In the genomic region with DNA sequence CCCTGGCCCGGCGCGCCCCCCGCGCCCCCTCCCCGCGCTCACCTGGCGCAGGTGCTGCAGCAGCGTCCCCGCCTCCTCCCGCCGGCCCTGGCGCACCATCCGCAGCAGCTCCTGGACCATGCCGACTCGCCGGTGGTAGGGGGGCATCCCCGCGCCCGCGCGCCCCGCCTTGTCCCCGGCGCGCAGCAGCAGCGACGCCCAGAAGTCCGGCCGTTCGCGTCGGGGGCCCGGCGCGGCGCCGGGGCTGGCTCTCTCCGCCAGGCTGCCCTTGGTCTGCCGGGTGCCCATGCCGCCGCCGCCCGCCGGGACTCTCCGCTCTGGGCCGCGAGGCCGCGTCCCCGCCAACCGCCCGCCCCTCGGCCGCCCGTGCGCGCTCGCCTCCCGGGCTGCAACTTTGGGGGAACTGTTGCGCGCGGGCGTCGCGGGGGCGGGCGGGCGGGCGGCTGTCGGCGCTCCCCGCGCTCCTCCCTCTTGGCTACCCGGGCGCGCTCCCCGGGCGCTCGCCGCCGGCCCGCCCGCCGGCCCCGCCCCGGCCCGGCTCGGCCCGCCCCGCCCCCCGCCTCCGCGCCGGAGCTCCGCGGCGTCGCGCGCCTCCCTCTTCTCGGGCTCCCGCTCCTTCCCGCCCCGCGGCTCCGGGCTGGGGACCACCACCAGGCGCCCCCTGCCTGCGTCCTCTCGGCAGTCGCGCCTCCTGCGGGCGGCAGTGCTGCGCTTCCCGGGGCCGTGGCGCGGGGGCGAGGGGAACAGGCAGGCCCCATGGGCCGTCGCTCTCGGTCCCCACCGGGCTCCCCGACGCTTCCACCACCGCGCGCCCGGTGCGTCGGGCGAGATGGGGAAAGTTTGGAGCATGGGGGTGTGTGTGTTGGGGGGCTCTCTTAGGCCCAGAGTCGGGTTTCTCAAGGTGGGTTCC, we compare ENCODE assay signal across 8 cellular contexts. TPM values are rescaled to one million over a fixed set of nuclear protein-coding genes. Genes with fewer than 3 reads are reported as not detected.
DNase-seq lines count a peak whose midpoint lies in the region; ATAC-seq, FAIRE-seq and TF ChIP-seq lines count a peak whose summit lies in the region.

A gene with protein sequence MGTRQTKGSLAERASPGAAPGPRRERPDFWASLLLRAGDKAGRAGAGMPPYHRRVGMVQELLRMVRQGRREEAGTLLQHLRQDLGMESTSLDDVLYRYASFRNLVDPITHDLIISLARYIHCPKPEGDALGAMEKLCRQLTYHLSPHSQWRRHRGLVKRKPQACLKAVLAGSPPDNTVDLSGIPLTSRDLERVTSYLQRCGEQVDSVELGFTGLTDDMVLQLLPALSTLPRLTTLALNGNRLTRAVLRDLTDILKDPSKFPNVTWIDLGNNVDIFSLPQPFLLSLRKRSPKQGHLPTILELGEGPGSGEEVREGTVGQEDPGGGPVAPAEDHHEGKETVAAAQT (minus strand): TSS at position 491 of the 910 bp plus-strand sequence. CDS start 203 bp downstream, at position 288.

- H3K4me3 Mint-ChIP-seq in activated naive CD4-positive, alpha-beta T cell treated with anti-CD3 and anti-CD28 coated beads for 36 hours, result peak within 1 kb of the TSS; percentile 73

- H2BK5ac ChIP-seq in trophoblast cell (ENCODE audit: low read depth, low read length, poor library complexity), result no peak within 1 kb of the TSS

- H3K14ac ChIP-seq in trophoblast cell (ENCODE audit: low read length), result no peak within 1 kb of the TSS

- DNase-seq in H54 (ENCODE audit: insufficient read length, low spot score) (peak; percentile 68), RKO (ENCODE audit: low spot score) (peak; percentile 76), cardiac muscle cell (ENCODE audit: low read depth in 1 of 2, low spot score in 1 of 2) (peak; percentile 39 to 81), trophoblast cell (peak in 1 of 2 donors; percentile 30)
- peak; percentile 46 for DNase-seq in activated naive CD4-positive, alpha-beta T cell treated with anti-CD3 and anti-CD28 coated beads for 36 hours

- H3K9ac ChIP-seq in BLaER1 (peak within 1 kb of the TSS; percentile 71; the same call in 1 of the 2 replicates), trophoblast cell (ENCODE audit: low read length) (no peak within 1 kb of the TSS)

- H3K27me3 Mint-ChIP-seq in activated naive CD4-positive, alpha-beta T cell treated with anti-CD3 and anti-CD28 coated beads for 36 hours (ENCODE audit: low read depth), result peaks cover 2% of the 10 kb centered on the region

- H4K12ac ChIP-seq in trophoblast cell (ENCODE audit: low read depth, low read length), result no peak within 1 kb of the TSS

- no peak for FAIRE-seq in H54 (lab: Jason Lieb, UNC)

- no peak for ATAC-seq in GM21576 (IDR thresholded peaks at IDR 0.05; ENCODE audit: unreplicated experiment)

- no peak for TF ChIP-seq CTCF in cardiac muscle cell (IDR thresholded peaks at IDR 0.05; ENCODE audit: low read depth, low read length)

- H3K79me2 ChIP-seq in trophoblast cell (ENCODE audit: control insufficient read depth, insufficient read depth, low read length, poor library complexity), result no peaks in the 10 kb centered on the region

- H2BK12ac ChIP-seq in trophoblast cell (ENCODE audit: low read length), result no peak within 1 kb of the TSS

- H4K91ac ChIP-seq in trophoblast cell (ENCODE audit: low read depth, low read length), result no peak within 1 kb of the TSS

- no peaks in the 10 kb centered on the region for H3K79me1 ChIP-seq in trophoblast cell (ENCODE audit: low read length)

- H3K4ac ChIP-seq in trophoblast cell (ENCODE audit: low read depth, low read length), result no peak within 1 kb of the TSS

- H3K4me1 ChIP-seq in BLaER1 (peaks cover 34% of the 10 kb centered on the region), cardiac muscle cell (ENCODE audit: low read depth) (peaks cover 42% of the 10 kb centered on the region), trophoblast cell (ENCODE audit: control insufficient read depth in 1 of 2, insufficient read depth in 2 of 2, low read length in 2 of 2) (peaks cover 0 to 7% of the 10 kb centered on the region in 2 experiments), urinary bladder (ENCODE audit: insufficient read depth) (no peaks in the 10 kb centered on the region)

- no peak within 1 kb of the TSS for H3K27ac Mint-ChIP-seq in activated naive CD4-positive, alpha-beta T cell treated with anti-CD3 and anti-CD28 coated beads for 36 hours

- H3K4me3 ChIP-seq in BLaER1 (peak within 1 kb of the TSS; percentile 76), cardiac muscle cell (peak within 1 kb of the TSS; percentile 80), trophoblast cell (ENCODE audit: low read depth, low read length) (peak within 1 kb of the TSS; percentile 70), urinary bladder (ENCODE audit: low read depth, low read length) (peak within 1 kb of the TSS; percentile 60)

- H3K36me3 ChIP-seq in BLaER1 (no peaks in the 10 kb centered on the region), cardiac muscle cell (no peaks in the 10 kb centered on the region), trophoblast cell (ENCODE audit: control insufficient read depth in 1 of 2, insufficient read depth in 2 of 2, low read length in 2 of 2) (no peaks in the 10 kb centered on the region), urinary bladder (ENCODE audit: insufficient read depth) (no peaks in the 10 kb centered on the region)

- no peaks in the 10 kb centered on the region for H3K36me3 Mint-ChIP-seq in activated naive CD4-positive, alpha-beta T cell treated with anti-CD3 and anti-CD28 coated beads for 36 hours (ENCODE audit: low read depth)

- H3K27me3 ChIP-seq in BLaER1, result 0 out of 2 replicates have a peak, but pooled peaks cover 9% of the 10 kb centered on the region
- H3K27me3 ChIP-seq in cardiac muscle cell, result peaks cover 4% of the 10 kb centered on the region
- peaks cover 23% of the 10 kb centered on the region for H3K27me3 ChIP-seq in trophoblast cell (ENCODE audit: insufficient read depth, low read length)

- H3K18ac ChIP-seq in trophoblast cell (ENCODE audit: low read length), result no peak within 1 kb of the TSS

- peaks cover 10% of the 10 kb centered on the region; the same call in 1 of the 2 replicates for H4K20me1 ChIP-seq in BLaER1

- peak; percentile 6; the same call in 1 of the 2 replicates for TF ChIP-seq POLR2A in H54 (IDR thresholded peaks at IDR 0.05; ENCODE audit: low read depth, low read length)

- no CpG with 5 or more reads among the region's 134 CpGs for WGBS in trophoblast cell (ENCODE audit: extremely low coverage, insufficient coverage, insufficient read length)
- under 1% methylated on average over 128 of the region's 134 CpGs for WGBS in urinary bladder

- no peak within 1 kb of the TSS for H3K23ac ChIP-seq in trophoblast cell (ENCODE audit: low read length)

- no peak within 1 kb of the TSS for H4K8ac ChIP-seq in trophoblast cell (ENCODE audit: low read depth, low read length)

- peak within 1 kb of the TSS; percentile 40 for H2AFZ ChIP-seq in trophoblast cell (ENCODE audit: insufficient read depth, low read length, poor library complexity)

- H3K9me3 ChIP-seq in BLaER1 (no peaks in the 10 kb centered on the region), cardiac muscle cell (ENCODE audit: low read depth) (no peaks in the 10 kb centered on the region), trophoblast cell (ENCODE audit: insufficient read depth, low read depth, low read length) (no peaks in the 10 kb centered on the region)

- H2AK5ac ChIP-seq in trophoblast cell (ENCODE audit: low read length), result no peak within 1 kb of the TSS

- H3K4me2 ChIP-seq in BLaER1, result peak within 1 kb of the TSS; percentile 96
- peak within 1 kb of the TSS; percentile 80 for H3K4me2 ChIP-seq in trophoblast cell (ENCODE audit: low read length)

- no peak within 1 kb of the TSS for H2BK120ac ChIP-seq in trophoblast cell (ENCODE audit: insufficient read depth, low read length, poor library complexity)

- H3K9me3 Mint-ChIP-seq in activated naive CD4-positive, alpha-beta T cell treated with anti-CD3 and anti-CD28 coated beads for 36 hours, result no peaks in the 10 kb centered on the region

- H3K27ac ChIP-seq in BLaER1 (no peak within 1 kb of the TSS; the same call in 1 of the 2 replicates), cardiac muscle cell (no peak within 1 kb of the TSS), trophoblast cell (ENCODE audit: low read depth, low read length) (no peak within 1 kb of the TSS), urinary bladder (ENCODE audit: low read depth) (no peak within 1 kb of the TSS)

- intact Hi-C loops in activated naive CD4-positive, alpha-beta T cell treated with anti-CD3 and anti-CD28 coated beads for 36 hours (cut with micrococcal nuclease), result loop anchor here (5.0 kb wide), 1 partner anchor 40 kb away; no protein-coding TSS in a partner anchor

- H3K4me1 Mint-ChIP-seq in activated naive CD4-positive, alpha-beta T cell treated with anti-CD3 and anti-CD28 coated beads for 36 hours (ENCODE audit: low read depth), result peaks cover 11% of the 10 kb centered on the region

- CTCF ChIA-PET in activated naive CD4-positive, alpha-beta T cell treated with anti-CD3 and anti-CD28 coated beads for 36 hours (lab: Charles Lee), result interaction anchor here (0.6 kb wide), 1 partner anchor 1296 kb away, joined by 6 read pairs; no protein-coding TSS in a partner anchor

RNA-seq across cellular contexts. Expression of the gene that starts here (rescaled TPM):
- under 1 TPM; 0.69 to 0.79 TPM for total RNA-seq in activated naive CD4-positive, alpha-beta T cell treated with anti-CD3 and anti-CD28 coated beads for 36 hours
- 23.1 and 31.3 TPM in 2 replicates for total RNA-seq in cardiac muscle cell
- polyA plus RNA-seq in cardiac muscle cell, result 9.0 and 9.1 TPM in 2 replicates
- 0.15 and 0.17 TPM in 2 replicates for polyA plus RNA-seq in trophoblast cell (2013)
- total RNA-seq in urinary bladder, result 5.7 TPM
- polyA plus RNA-seq in urinary bladder, result 4.6 TPM

Comparison
In these comparisons a context has a peak if more than half of its experiments do, and no peak if none do; other contexts are left out.
1. Peak in DNase-seq in activated naive CD4-positive, alpha-beta T cell treated with anti-CD3 and anti-CD28 coated beads for 36 hours; RNA of the gene not detected or under 1 TPM.